ENCODE assay signal across 16 cellular contexts in the genomic region with DNA sequence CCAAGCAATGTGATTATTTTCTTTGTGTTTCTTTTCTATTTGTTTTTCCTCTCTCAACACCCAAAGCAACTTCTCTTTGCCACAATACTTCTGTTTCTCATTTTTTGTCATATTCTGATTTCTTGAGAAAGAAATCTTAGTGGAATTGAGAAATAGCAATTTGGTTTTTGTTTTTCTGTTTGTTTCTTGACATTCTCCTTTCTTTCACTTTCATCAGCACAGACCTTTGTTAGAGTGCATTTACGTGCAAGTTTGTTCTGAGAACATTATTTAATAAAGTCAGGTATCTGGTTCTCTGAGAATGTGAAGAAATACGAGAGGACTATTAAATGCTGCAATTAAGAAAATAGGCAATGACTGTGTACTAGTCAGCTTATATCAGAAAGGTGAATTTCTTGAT.
DNase-seq lines count a peak whose midpoint lies in the region; ATAC-seq, FAIRE-seq and TF ChIP-seq lines count a peak whose summit lies in the region.
"Had no signal": no experiment of that assay in that cellular context is flagged by ENCODE, and none has a peak within 500 bp of the region (broad histone marks: within the 10 kb centered on the region; RNA-seq: fewer than 3 reads in every experiment).

No MANE protein-coding gene starts in this region.

- H3K9me3 ChIP-seq in PC-3 (ENCODE audit: low read length), result no peaks in the 10 kb centered on the region
- H3K9me3 ChIP-seq in small intestine (ENCODE audit: control insufficient read depth, low read depth), result no peaks in the 10 kb centered on the region
- peaks cover 0 to 9% (median 0%) of the 10 kb centered on the region in 8 donors for H3K9me3 ChIP-seq in spleen
- H3K9me3 ChIP-seq: upper lobe of right lung had no signal

- H3K4me1 ChIP-seq in PC-3 (ENCODE audit: insufficient read depth, low read length) (no peaks in the 10 kb centered on the region), small intestine (ENCODE audit: control insufficient read depth in 2 of 2, insufficient read depth in 1 of 2, low read depth in 1 of 2, low read length in 1 of 2) (no peaks in the 10 kb centered on the region), spleen (no peaks in the 10 kb centered on the region)
- H3K4me1 ChIP-seq: upper lobe of right lung had no signal

- H3F3A ChIP-seq in PC-3 (ENCODE audit: low read length, unreplicated experiment), result no peaks in the 10 kb centered on the region

- H4K20me1 ChIP-seq in PC-3 (ENCODE audit: low read length), result no peaks in the 10 kb centered on the region

- H3K36me3 ChIP-seq in PC-3 (ENCODE audit: low read depth, low read length) (no peaks in the 10 kb centered on the region), small intestine (ENCODE audit: control insufficient read depth in 2 of 2, insufficient read depth in 2 of 2, low read length in 2 of 2) (no peaks in the 10 kb centered on the region), spleen (no peaks in the 10 kb centered on the region)
- H3K36me3 ChIP-seq: upper lobe of right lung had no signal

- CTCF ChIA-PET in PC-3 (lab: Charles Lee), result no interaction called here

- no peaks in the 10 kb centered on the region for H3K79me2 ChIP-seq in PC-3 (ENCODE audit: low read length)

- ATAC-seq in GM18519 (IDR thresholded peaks at IDR 0.05; ENCODE audit: low FRiP score, unreplicated experiment) (peak; percentile 41), GM21390 (IDR thresholded peaks at IDR 0.05; ENCODE audit: unreplicated experiment) (peak; percentile 63), HG03064 (IDR thresholded peaks at IDR 0.05; ENCODE audit: low read depth, unreplicated experiment) (peak; percentile 54), PC-3 (no peak), left colon (no peak)
- ATAC-seq: activated CD4-positive, alpha-beta T cell treated with anti-CD3 and anti-CD28 coated beads for 36 hours; upper lobe of right lung had no signal

- intact Hi-C loops in PC-3 (cut with micrococcal nuclease), result no loop called here
- intact Hi-C loops in left colon (cut with DNase I, micrococcal nuclease), result no loop called here
- intact Hi-C loops in spleen (cut with DNase I; ENCODE audit: low total_unique reads), result no loop called here

- TF ChIP-seq CTCF in PC-3 (conservative IDR thresholded peaks at IDR 0.05; ENCODE audit: low read depth, low read length), result no peak
- no peak for TF ChIP-seq CTCF in spleen (IDR thresholded peaks at IDR 0.05 in 8 of 11, conservative IDR thresholded peaks at IDR 0.05 in 3 of 11)

- peak overlapping the region; percentile 48 for H3K4me2 ChIP-seq in PC-3 (ENCODE audit: low read length)

- H3K9me2 ChIP-seq in PC-3 (replicated peaks; ENCODE audit: low read length), result no peaks in the 10 kb centered on the region

- FAIRE-seq in small intestine (lab: Jason Lieb, UNC), result no peak

- no peaks in the 10 kb centered on the region for H3K27me3 ChIP-seq in PC-3 (ENCODE audit: low read length)
- H3K27me3 ChIP-seq in small intestine (ENCODE audit: control insufficient read depth in 2 of 2, insufficient read depth in 2 of 2, low read length in 2 of 2), result no peaks in the 10 kb centered on the region
- no peaks in the 10 kb centered on the region for H3K27me3 ChIP-seq in spleen (replicated peaks in 1 of 7)
- H3K27me3 ChIP-seq: upper lobe of right lung had no signal

- H3K9ac ChIP-seq in PC-3 (ENCODE audit: low read length), result no peak overlapping the region
- H3K9ac ChIP-seq: GM23248 had no signal

- no peak overlapping the region for H3K4me3 ChIP-seq in PC-3 (ENCODE audit: low read length)
- H3K4me3 ChIP-seq in small intestine (ENCODE audit: low read depth in 1 of 2, low read length in 2 of 2), result no peak overlapping the region
- H3K4me3 ChIP-seq in spleen, result no peak overlapping the region
- H3K4me3 ChIP-seq: GM23248, upper lobe of right lung had no signal

- no peak for TF ChIP-seq POLR2A in spleen (IDR thresholded peaks at IDR 0.05)

- DNase-seq in PC-3 (no peak), left colon (no peak), small intestine (no peak), spleen (no peak), GM03348 (ENCODE audit: low spot score) (no peak)
- DNase-seq: activated CD4-positive, alpha-beta T cell treated with anti-CD3 and anti-CD28 coated beads for 36 hours; activated T-cell treated with anti-CD3 and anti-CD28 coated beads, Interleukin-2, amount 50 U/mL, for 24 hours; DMS53; GM23248; Karpas-422; NCI-H1694 treated with DMSO at 0.1 percent for 48 hours; NCI-H524; upper lobe of right lung had no signal

- 47 to 65% (median 57%) methylated on average over 2 of the region's 2 CpGs for WGBS in small intestine, 3 donors
- WGBS in spleen, 5 donors, result 69 to 83% (median 71%) methylated on average over 2 of the region's 2 CpGs

- no peak overlapping the region for H2AFZ ChIP-seq in PC-3 (ENCODE audit: low read length)
- H2AFZ ChIP-seq: GM23248 had no signal

- no TSS peak for BruUV-seq in PC-3 (replicated peaks; lab: Mats Ljungman, UMichigan)

- H3K27ac ChIP-seq in PC-3 (ENCODE audit: low read length) (no peak overlapping the region), small intestine (ENCODE audit: low read depth in 1 of 2, low read length in 1 of 2) (no peak overlapping the region), spleen (no peak overlapping the region)
- H3K27ac ChIP-seq: GM23248, upper lobe of right lung had no signal

- POLR2A ChIA-PET in PC-3 (lab: Charles Lee; ENCODE audit: unreplicated experiment), result no interaction called here

Comparison
In these comparisons a context has a peak if more than half of its experiments do, and no peak if none do; other contexts are left out.
1. ATAC-seq: peak in GM18519 (single experiment), GM21390 (single experiment) and HG03064 (single experiment); none in PC-3 (single experiment) and left colon (single experiment).